Comparison of ENCODE assay signal across 26 cellular contexts in genomic region chr10:127848226-127848625, GRCh38. TPM values are rescaled to one million over a fixed set of nuclear protein-coding genes. Genes with fewer than 3 reads are reported as not detected.
"Had no signal": no experiment of that assay in that cellular context is flagged by ENCODE, and none has a peak within 500 bp of the region (broad histone marks: within the 10 kb centered on the region; RNA-seq: fewer than 3 reads in every experiment).

No MANE protein-coding gene starts in this region.

- H3K9me3 Mint-ChIP-seq: activated naive CD8-positive, alpha-beta T cell treated with anti-CD3 and anti-CD28 coated beads, Interleukin-2, amount 50 U/mL, for 24 hours; WTC11 had no signal

- H3K36me3 Mint-ChIP-seq: activated naive CD4-positive, alpha-beta T cell treated with anti-CD3 and anti-CD28 coated beads, Interleukin-2, amount 50 U/mL, for 72 hours; WTC11 had no signal

- H3K27ac ChIP-seq: ascending aorta, body of pancreas had no signal

- H3K27ac Mint-ChIP-seq: activated CD8-positive, alpha-beta T cell treated with anti-CD3 and anti-CD28 coated beads, Interleukin-2, amount 10 ng/mL, durations not matched to agents 7 days and 5 days; activated naive CD8-positive, alpha-beta T cell treated with anti-CD3 and anti-CD28 coated beads, Interleukin-2, amount 50 U/mL, for 24 hours; WTC11 had no signal

- DNase-seq: activated CD4-positive, alpha-beta T cell treated with anti-CD3 and anti-CD28 coated beads for 48 hours; activated CD4-positive, alpha-beta T cell treated with anti-CD3 and anti-CD28 coated beads, Interleukin-2, amount 50 U/mL, for 4 hours; activated CD4-positive, CD25-positive, alpha-beta regulatory T cell treated with anti-CD3 and anti-CD28 coated beads, Interleukin-2, amount 50 U/mL, for 72 hours; activated CD8-positive, alpha-beta memory T cell treated with anti-CD3 and anti-CD28 coated beads, Interleukin-2, amount 50 U/mL, for 48 hours; activated CD8-positive, alpha-beta T cell treated with anti-CD3 and anti-CD28 coated beads, Interleukin-2, amount 10 ng/mL, durations not matched to agents 7 days and 5 days; activated naive CD8-positive, alpha-beta T cell treated with anti-CD3 and anti-CD28 coated beads, Interleukin-2, amount 50 U/mL, for 24 hours; activated T-cell treated with anti-CD3 and anti-CD28 coated beads, Interleukin-2, amount 50 U/mL, for 1 hour; amniotic stem cell; body of pancreas; central memory CD4-positive, alpha-beta T cell; MG63; MV-4-11; NCI-H1105 treated with DMSO at 0.1 percent for 48 hours; NCI-H1436 treated with DMSO at 0.1 percent for 48 hours; NCI-H187; NCI-H2081 treated with DMSO at 0.1 percent for 48 hours; NCI-H446; NCI-H524; PC-3; SHP77 treated with DMSO at 0.1 percent for 48 hours; T-helper 17 cell; T-helper 9 cell had no signal

- H3K9me3 ChIP-seq: ascending aorta, body of pancreas, MG63 had no signal

- H3K4me1 Mint-ChIP-seq: activated naive CD8-positive, alpha-beta T cell treated with anti-CD3 and anti-CD28 coated beads, Interleukin-2, amount 50 U/mL, for 24 hours had no signal

- H3K36me3 ChIP-seq: ascending aorta, MG63 had no signal

- H3K27me3 ChIP-seq: ascending aorta, body of pancreas, MG63 had no signal

- H3K4me1 ChIP-seq: ascending aorta, body of pancreas had no signal

- H3K4me3 Mint-ChIP-seq: activated CD8-positive, alpha-beta T cell treated with anti-CD3 and anti-CD28 coated beads, Interleukin-2, amount 10 ng/mL, durations not matched to agents 7 days and 5 days; activated naive CD8-positive, alpha-beta T cell treated with anti-CD3 and anti-CD28 coated beads, Interleukin-2, amount 50 U/mL, for 24 hours; WTC11 had no signal

- H3K4me3 ChIP-seq: ascending aorta, body of pancreas, MG63 had no signal

- ATAC-seq: activated CD8-positive, alpha-beta T cell treated with anti-CD3 and anti-CD28 coated beads, Interleukin-2, amount 10 ng/mL, durations not matched to agents 7 days and 5 days; activated naive CD4-positive, alpha-beta T cell treated with anti-CD3 and anti-CD28 coated beads, Interleukin-2, amount 50 U/mL, for 72 hours; activated naive CD8-positive, alpha-beta T cell treated with anti-CD3 and anti-CD28 coated beads, Interleukin-2, amount 50 U/mL, for 24 hours; body of pancreas; PC-3; T-helper 17 cell; WTC11 had no signal

RNA-seq across cellular contexts. Expression of gene CLRN3, which starts 44.5 kb away (rescaled TPM):
- total RNA-seq: activated CD8-positive, alpha-beta T cell treated with anti-CD3 and anti-CD28 coated beads, Interleukin-2, amount 10 ng/mL, durations not matched to agents 7 days and 5 days; activated naive CD4-positive, alpha-beta T cell treated with anti-CD3 and anti-CD28 coated beads, Interleukin-2, amount 50 U/mL, for 72 hours; ascending aorta; bronchial epithelial cell; PC-3; T-helper 17 cell; WTC11 had no signal
